ENCODE assay signal across 1 cellular context in the genomic region with DNA sequence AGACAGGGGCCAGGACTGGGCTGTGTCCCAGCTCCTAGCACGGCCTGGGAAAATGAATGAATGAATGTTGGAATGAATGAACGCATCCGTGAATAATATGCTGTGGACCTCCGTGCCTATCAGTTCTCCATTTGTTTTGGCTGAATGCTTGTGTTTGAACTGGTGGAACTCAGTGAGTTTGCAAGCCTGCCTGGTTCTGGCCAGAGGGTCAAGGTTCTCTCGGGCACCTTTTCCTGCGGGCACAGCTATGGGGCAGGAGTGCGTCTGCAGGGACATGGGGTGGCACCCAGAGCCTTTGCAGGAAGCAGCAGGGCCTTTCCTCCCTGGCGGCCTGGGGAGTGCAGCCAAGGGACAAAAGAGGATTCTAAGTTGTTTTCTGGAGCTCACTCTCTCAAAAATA.
TF ChIP-seq lines count a peak whose summit lies in the region.

No MANE protein-coding gene starts in this region.

TF ChIP-seq in H1, 55 proteins besides CTCF, POLR2A, EP300 and RAD21 (continued from another document):
- TF ChIP-seq FOSL1 (IDR thresholded peaks at IDR 0.05; ENCODE audit: insufficient read depth, low read depth, low read length) (no peak), CBX5 (IDR thresholded peaks at IDR 0.05; ENCODE audit: low read depth, low read length) (no peak), PHF8 (conservative IDR thresholded peaks at IDR 0.05; ENCODE audit: low read depth, low read length) (no peak), CBX8 (IDR thresholded peaks at IDR 0.05; ENCODE audit: borderline replicate concordance, low read depth, low read length) (no peak), CTBP2 (IDR thresholded peaks at IDR 0.05; ENCODE audit: borderline replicate concordance, insufficient read depth, insufficient read length, low read length) (no peak), NRF1 (IDR thresholded peaks at IDR 0.05; ENCODE audit: low read depth, low read length) (no peak)
- TF ChIP-seq, protein P1, sequence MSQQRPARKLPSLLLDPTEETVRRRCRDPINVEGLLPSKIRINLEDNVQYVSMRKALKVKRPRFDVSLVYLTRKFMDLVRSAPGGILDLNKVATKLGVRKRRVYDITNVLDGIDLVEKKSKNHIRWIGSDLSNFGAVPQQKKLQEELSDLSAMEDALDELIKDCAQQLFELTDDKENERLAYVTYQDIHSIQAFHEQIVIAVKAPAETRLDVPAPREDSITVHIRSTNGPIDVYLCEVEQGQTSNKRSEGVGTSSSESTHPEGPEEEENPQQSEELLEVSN (IDR thresholded peaks at IDR 0.05) = no peak
